13 cellular contexts compared by ENCODE assay signal in the genomic region with DNA sequence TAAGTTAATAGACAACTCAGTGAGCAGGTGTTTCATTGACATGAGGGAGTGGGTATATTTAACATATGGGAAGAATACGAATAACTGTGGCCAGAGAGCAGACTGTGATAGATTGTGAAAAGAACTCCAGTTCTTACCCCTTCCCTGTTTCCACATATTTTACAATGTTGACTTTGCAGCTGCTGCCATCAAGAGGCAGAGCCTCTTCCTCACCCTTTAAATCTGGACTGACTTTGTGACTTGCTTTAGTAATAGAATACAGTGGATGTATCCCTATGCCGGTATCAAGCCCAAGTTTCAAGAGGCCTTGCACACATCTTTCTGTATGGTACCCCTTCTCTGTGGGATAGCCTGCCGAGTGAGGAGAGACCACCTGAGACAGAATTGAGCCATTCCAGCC.
A peak's percentile ranks its signal among the peaks of the same experiment; 100 is the strongest.
DNase-seq lines count a peak whose midpoint lies in the region; ATAC-seq, FAIRE-seq and TF ChIP-seq lines count a peak whose summit lies in the region.
"Had no signal": no experiment of that assay in that cellular context is flagged by ENCODE, and none has a peak within 500 bp of the region (broad histone marks: within the 10 kb centered on the region; RNA-seq: fewer than 3 reads in every experiment).

No MANE protein-coding gene starts in this region.

- peaks cover 0 to 3% (median 0%) of the 10 kb centered on the region in 4 donors for H3K9me3 ChIP-seq in pancreas

- DNase-seq in NCI-H1105 (lab: John Stamatoyannopoulos, UW) (peak; percentile 2), NCI-H1105 treated with DMSO at 0.1 percent for 48 hours (lab: John Stamatoyannopoulos, UW) (no peak), NCI-H460 (ENCODE audit: extremely low read depth, low read depth) (peak; percentile 8), epithelial cell of esophagus (ENCODE audit: low read depth) (peak; percentile 58), renal cortical epithelial cell (ENCODE audit: low read depth) (peak; percentile 33), pancreas (no peak), GM13976 (ENCODE audit: low spot score) (no peak), ureter (ENCODE audit: low spot score) (no peak)
- DNase-seq: activated CD4-positive, alpha-beta T cell treated with anti-CD3 and anti-CD28 coated beads, Interleukin-2, amount 10 ng/mL, durations not matched to agents 24 days and 14 days; activated naive CD4-positive, alpha-beta T cell treated with anti-CD3 and anti-CD28 coated beads for 36 hours; dorsolateral prefrontal cortex had no signal

- peak; percentile 45 for TF ChIP-seq CTCF in epithelial cell of esophagus (IDR thresholded peaks at IDR 0.05; ENCODE audit: insufficient read depth, low read depth, low read length, missing control alignments)
- TF ChIP-seq CTCF in pancreas (IDR thresholded peaks at IDR 0.05): no peak
- TF ChIP-seq CTCF in GM13976 (IDR thresholded peaks at IDR 0.05; ENCODE audit: borderline replicate concordance, control extremely low read depth, extremely low read depth, insufficient read depth, missing control alignments): no peak

- H3K36me3 ChIP-seq in pancreas: no peaks in the 10 kb centered on the region

- FAIRE-seq in pancreas (lab: Jason Lieb, UNC): no peak

- 50 to 58% methylated on average over 3 of the region's 3 CpGs for WGBS in pancreas, 2 donors

- in situ Hi-C loops in GM13976 (cut with MboI; ENCODE audit: low sequenced_read_pairs, unreplicated experiment): no loop called here

- intact Hi-C loops in pancreas (cut with DNase I): no loop called here

- no peak for ATAC-seq in pancreas

- H3K4me3 ChIP-seq in epithelial cell of esophagus (ENCODE audit: low read length) (no peak overlapping the region), pancreas (no peak overlapping the region)
- H3K4me3 ChIP-seq: dorsolateral prefrontal cortex, SK-N-MC, smooth muscle cell had no signal

- peaks cover 0 to 9% (median 0%) of the 10 kb centered on the region in 4 donors for H3K27me3 ChIP-seq in pancreas

- no peaks in the 10 kb centered on the region for H3K4me1 ChIP-seq in pancreas

- no peak overlapping the region for H3K27ac ChIP-seq in pancreas
- H3K27ac ChIP-seq: dorsolateral prefrontal cortex, SK-N-MC had no signal

Comparison
In these comparisons a context has a peak if more than half of its experiments do, and no peak if none do; other contexts are left out.
1. DNase-seq: peak in NCI-H1105 (single experiment), NCI-H460 (single experiment), epithelial cell of esophagus (single experiment) and renal cortical epithelial cell (single experiment); none in NCI-H1105 treated with DMSO at 0.1 percent for 48 hours (single experiment), pancreas (0 of 6), GM13976 (single experiment) and ureter (single experiment).